25 cellular contexts compared by ENCODE assay signal in genomic region chr19:30848626-30849322, GRCh38.
"Had no signal": no experiment of that assay in that cellular context is flagged by ENCODE, and none has a peak within 500 bp of the region (broad histone marks: within the 10 kb centered on the region; RNA-seq: fewer than 3 reads in every experiment).

No MANE protein-coding gene starts in this region.

- H3K27me3 Mint-ChIP-seq: activated naive CD8-positive, alpha-beta T cell treated with anti-CD3 and anti-CD28 coated beads for 36 hours; central memory CD8-positive, alpha-beta T cell had no signal

- ATAC-seq: activated CD4-positive, alpha-beta T cell treated with anti-CD3 and anti-CD28 coated beads for 36 hours; activated T-cell treated with anti-CD3 and anti-CD28 coated beads, Interleukin-2, amount 50 U/mL, for 4 hours; left ventricle myocardium superior; natural killer cell treated with Interleukin-12 subunit alpha and Interleukin-12 subunit beta and Interleukin-15 and Interleukin-18, amount 100 ng/mL, for 72 hours had no signal

- DNase-seq: activated CD4-positive, alpha-beta T cell treated with anti-CD3 and anti-CD28 coated beads for 36 hours; activated CD4-positive, alpha-beta T cell treated with anti-CD3 and anti-CD28 coated beads, Interleukin-2, amount 50 U/mL, for 4 hours; activated CD8-positive, alpha-beta memory T cell treated with anti-CD3 and anti-CD28 coated beads, Interleukin-2, amount 50 U/mL, for 48 hours; activated naive CD4-positive, alpha-beta T cell treated with Interleukin-2 at 50 U/mL for 16 hours; activated naive CD8-positive, alpha-beta T cell treated with anti-CD3 and anti-CD28 coated beads for 36 hours; activated T-cell treated with anti-CD3 and anti-CD28 coated beads, Interleukin-2, amount 50 U/mL, for 4 hours; effector memory CD4-positive, alpha-beta T cell; foreskin melanocyte; glutamatergic neuron; immature natural killer cell; kidney glomerular epithelial cell; left ventricle myocardium superior; mammary epithelial cell; midbrain; nucleus accumbens; sigmoid colon; spleen; stimulated activated CD4-positive, alpha-beta T cell treated with anti-CD3 and anti-CD28 coated beads, Interleukin-4, amount 100 ng/mL, for 1 hour; stimulated activated naive CD4-positive, alpha-beta T cell treated with Interleukin-2 at 50 U/mL for 16 hours; T-helper 9 cell; upper lobe of left lung had no signal

- FAIRE-seq: astrocyte, colon had no signal

- H3K4me1 Mint-ChIP-seq: activated CD4-positive, alpha-beta T cell treated with anti-CD3 and anti-CD28 coated beads for 36 hours; activated naive CD8-positive, alpha-beta T cell treated with anti-CD3 and anti-CD28 coated beads for 36 hours; central memory CD8-positive, alpha-beta T cell; immature natural killer cell had no signal

- H3K9me3 Mint-ChIP-seq: activated naive CD8-positive, alpha-beta T cell treated with anti-CD3 and anti-CD28 coated beads for 36 hours; activated T-cell treated with anti-CD3 and anti-CD28 coated beads, Interleukin-2, amount 50 U/mL, for 4 hours; central memory CD8-positive, alpha-beta T cell; natural killer cell treated with Interleukin-12 subunit alpha and Interleukin-12 subunit beta and Interleukin-15 and Interleukin-18, amount 100 ng/mL, for 72 hours had no signal

- H3K36me3 Mint-ChIP-seq: activated naive CD8-positive, alpha-beta T cell treated with anti-CD3 and anti-CD28 coated beads for 36 hours; immature natural killer cell; natural killer cell treated with Interleukin-12 subunit alpha and Interleukin-12 subunit beta and Interleukin-15 and Interleukin-18, amount 100 ng/mL, for 72 hours had no signal

- H3K27ac Mint-ChIP-seq: activated CD4-positive, alpha-beta T cell treated with anti-CD3 and anti-CD28 coated beads for 36 hours; activated naive CD8-positive, alpha-beta T cell treated with anti-CD3 and anti-CD28 coated beads for 36 hours; immature natural killer cell; natural killer cell treated with Interleukin-12 subunit alpha and Interleukin-12 subunit beta and Interleukin-15 and Interleukin-18, amount 100 ng/mL, for 72 hours had no signal

- H3K4me3 Mint-ChIP-seq: activated CD4-positive, alpha-beta T cell treated with anti-CD3 and anti-CD28 coated beads for 36 hours; activated naive CD8-positive, alpha-beta T cell treated with anti-CD3 and anti-CD28 coated beads for 36 hours; activated T-cell treated with anti-CD3 and anti-CD28 coated beads, Interleukin-2, amount 50 U/mL, for 4 hours; central memory CD8-positive, alpha-beta T cell; immature natural killer cell; natural killer cell treated with Interleukin-12 subunit alpha and Interleukin-12 subunit beta and Interleukin-15 and Interleukin-18, amount 100 ng/mL, for 72 hours had no signal
